8 cellular contexts compared by ENCODE assay signal in genomic region chr1:110209715-110210603, GRCh38. TPM values are rescaled to one million over a fixed set of nuclear protein-coding genes. Genes with fewer than 3 reads are reported as not detected.
DNase-seq lines count a peak whose midpoint lies in the region; ATAC-seq and TF ChIP-seq lines count a peak whose summit lies in the region.

KCNC4 (plus strand) TSS chr1:110210314; CDS start chr1:110211500, 1,186 bp downstream.

- H3K4me1 ChIP-seq in DND-41 (ENCODE audit: insufficient read depth, low read length) = peaks cover 53% of the 10 kb centered on the region
- peaks cover 27% of the 10 kb centered on the region for H3K4me1 ChIP-seq in GM23248 (ENCODE audit: insufficient read depth)
- peaks cover 14% of the 10 kb centered on the region for H3K4me1 ChIP-seq in Karpas-422 (ENCODE audit: low read length)
- no peaks in the 10 kb centered on the region for H3K4me1 ChIP-seq in SJCRH30
- H3K4me1 ChIP-seq in neuron (ENCODE audit: insufficient read depth, low read length) = peaks cover 13% of the 10 kb centered on the region
- peaks cover 35% of the 10 kb centered on the region for H3K4me1 ChIP-seq in stomach smooth muscle (ENCODE audit: control insufficient read depth, insufficient read depth, low read length)

- H3K79me2 ChIP-seq in DND-41 (ENCODE audit: insufficient read depth, low read length) (peaks cover 31% of the 10 kb centered on the region), GM23248 (ENCODE audit: insufficient read depth) (peaks cover 44% of the 10 kb centered on the region), Karpas-422 (ENCODE audit: low read length) (no peaks in the 10 kb centered on the region)

- H4K20me1 ChIP-seq in DND-41 (ENCODE audit: insufficient read depth, low read length) (peaks cover 29% of the 10 kb centered on the region), GM23248 (ENCODE audit: insufficient read depth) (0 out of 2 replicates have a peak, but pooled peaks cover 4% of the 10 kb centered on the region), Karpas-422 (ENCODE audit: insufficient read depth, low read depth, low read length) (peaks cover 6% of the 10 kb centered on the region; the same call in 1 of the 2 replicates)

- in situ Hi-C loops in GM23248 (cut with MboI) = loop anchor here (10.0 kb wide), 1 partner anchor 285 kb away; no protein-coding TSS in a partner anchor

- H3K36me3 ChIP-seq in DND-41 (ENCODE audit: insufficient read depth, low read length) (no peaks in the 10 kb centered on the region), GM23248 (ENCODE audit: low read depth) (no peaks in the 10 kb centered on the region), Karpas-422 (ENCODE audit: insufficient read depth, low read length) (no peaks in the 10 kb centered on the region), SJCRH30 (no peaks in the 10 kb centered on the region), neuron (ENCODE audit: insufficient read depth, low read length) (no peaks in the 10 kb centered on the region), stomach smooth muscle (ENCODE audit: control insufficient read depth in 2 of 2, insufficient read depth in 2 of 2, low read length in 2 of 2) (no peaks in the 10 kb centered on the region)

- peak within 1 kb of the TSS; percentile 81 for H3K9ac ChIP-seq in DND-41 (ENCODE audit: low read depth, low read length)
- peak within 1 kb of the TSS; percentile 81 for H3K9ac ChIP-seq in GM23248
- H3K9ac ChIP-seq in Karpas-422 (ENCODE audit: low read length) = peak within 1 kb of the TSS; percentile 73
- H3K9ac ChIP-seq in stomach smooth muscle (ENCODE audit: low read length in 2 of 2) = peak within 1 kb of the TSS; percentile 69 to 76

- DNase-seq in DND-41 (peak; percentile 95), GM23248 (peak; percentile 95), Karpas-422 (peak; percentile 95), SJCRH30 (peak; percentile 44 to 49), foreskin melanocyte (peak; percentile 68)
- peak; percentile 80 for DNase-seq in activated gamma-delta T cell treated with anti-CD3 and anti-CD28 coated beads, Interleukin-2, amount 50 U/mL, for 16 hours (ENCODE audit: low read depth)

- H2AFZ ChIP-seq in DND-41 (ENCODE audit: low read depth, low read length) = peak within 1 kb of the TSS; percentile 92
- H2AFZ ChIP-seq in GM23248 = peak within 1 kb of the TSS; percentile 94
- peak within 1 kb of the TSS; percentile 94 for H2AFZ ChIP-seq in Karpas-422 (ENCODE audit: low read length)
- peak within 1 kb of the TSS; percentile 81 for H2AFZ ChIP-seq in neuron (ENCODE audit: low read depth, low read length)

- TF ChIP-seq CTCF in DND-41 (IDR thresholded peaks at IDR 0.05; ENCODE audit: borderline replicate concordance, extremely low read depth, low read length, poor library complexity, severe bottlenecking) = peak; percentile 14

- H3K9me2 ChIP-seq in GM23248 (ENCODE audit: insufficient read depth) (no peaks in the 10 kb centered on the region), Karpas-422 (replicated peaks; ENCODE audit: insufficient read depth, low read length) (no peaks in the 10 kb centered on the region)

- H3K4me3 ChIP-seq in DND-41 (ENCODE audit: low read depth in 1 of 2, low read length in 2 of 2) = peak within 1 kb of the TSS; percentile 65 to 84; a peak in 3 of 4 replicates
- peak within 1 kb of the TSS; percentile 83 for H3K4me3 ChIP-seq in GM23248
- H3K4me3 ChIP-seq in Karpas-422 (ENCODE audit: low read length) = peak within 1 kb of the TSS; percentile 70
- H3K4me3 ChIP-seq in SJCRH30 = peak within 1 kb of the TSS; percentile 62
- H3K4me3 ChIP-seq in neuron (ENCODE audit: low read length) = peak within 1 kb of the TSS; percentile 44
- peak within 1 kb of the TSS; percentile 75 to 80 for H3K4me3 ChIP-seq in stomach smooth muscle (ENCODE audit: low read length in 2 of 2)

- WGBS in GM23248 (ENCODE audit: low coverage in 1 of 2, low lambda C conversion rate in 2 of 2, missing lambda C conversion rate in 2 of 2), 2 experiments = 9 to 25% methylated on average over 17 to 62 of the region's 103 CpGs

- peaks cover 13% of the 10 kb centered on the region for H3F3A ChIP-seq in GM23248 (ENCODE audit: insufficient read depth)

- H3K27me3 ChIP-seq in DND-41 (ENCODE audit: insufficient read depth, low read length, poor library complexity) (no peaks in the 10 kb centered on the region), GM23248 (replicated peaks; ENCODE audit: insufficient read depth) (no peaks in the 10 kb centered on the region), Karpas-422 (ENCODE audit: low read length) (0 out of 2 replicates have a peak, but pooled peaks cover 3% of the 10 kb centered on the region), SJCRH30 (peaks cover 11% of the 10 kb centered on the region; the same call in 1 of the 2 replicates), neuron (ENCODE audit: insufficient read depth, low read length) (peaks cover 54% of the 10 kb centered on the region), stomach smooth muscle (ENCODE audit: control insufficient read depth in 1 of 2, insufficient read depth in 2 of 2, low read length in 2 of 2) (peaks cover 0 to 7% of the 10 kb centered on the region in 2 donors)

- H3K9me3 ChIP-seq in DND-41 (ENCODE audit: insufficient read depth, low read length, severe bottlenecking) = no peaks in the 10 kb centered on the region
- no peaks in the 10 kb centered on the region for H3K9me3 ChIP-seq in GM23248 (ENCODE audit: low read depth)
- no peaks in the 10 kb centered on the region for H3K9me3 ChIP-seq in Karpas-422 (ENCODE audit: low read length)
- H3K9me3 ChIP-seq in SJCRH30 (replicated peaks) = no peaks in the 10 kb centered on the region
- H3K9me3 ChIP-seq in neuron (ENCODE audit: low read length) = no peaks in the 10 kb centered on the region
- H3K9me3 ChIP-seq in stomach smooth muscle (ENCODE audit: control insufficient read depth in 2 of 2, low read length in 2 of 2) = no peaks in the 10 kb centered on the region

- peak within 1 kb of the TSS; percentile 79 for H3K27ac ChIP-seq in DND-41 (ENCODE audit: low read length)
- H3K27ac ChIP-seq in GM23248 = peak within 1 kb of the TSS; percentile 59
- H3K27ac ChIP-seq in Karpas-422 (ENCODE audit: low read length) = no peak within 1 kb of the TSS
- no peak within 1 kb of the TSS for H3K27ac ChIP-seq in SJCRH30
- H3K27ac ChIP-seq in stomach smooth muscle (ENCODE audit: low read length) = peak within 1 kb of the TSS; percentile 66

- H3K4me2 ChIP-seq in DND-41 (ENCODE audit: insufficient read depth, low read length) = peak within 1 kb of the TSS; percentile 78
- peak within 1 kb of the TSS; percentile 80 for H3K4me2 ChIP-seq in GM23248 (ENCODE audit: unreplicated experiment)
- peak within 1 kb of the TSS; percentile 92 for H3K4me2 ChIP-seq in Karpas-422 (ENCODE audit: low read depth, low read length, poor library complexity, severe bottlenecking)

- peak; percentile 83 for ATAC-seq in DND-41 (ENCODE audit: insufficient read depth, low read depth)

RNA-seq across cellular contexts. Expression of gene KCNC4, which starts in this region (rescaled TPM):
- total RNA-seq in GM23248 (2014; rRNA removed; shearing (Covaris generic)) = 12.1 and 29.3 TPM in 2 replicates
- polyA plus RNA-seq in GM23248 (2016; fragmentation: Nextera tagmentation; extraction: Ambion mirVana) = 8.0 and 8.9 TPM in 2 replicates
- total RNA-seq in Karpas-422 (2014; rRNA removed; shearing (Covaris generic); ENCODE audit: low replicate concordance) = 1.5 and 1.6 TPM in 2 replicates
- total RNA-seq in SJCRH30 (2014; rRNA removed; shearing (Covaris generic)) = 0.61 and 0.99 TPM in 2 replicates

Comparison
In these comparisons a context has a peak if more than half of its experiments do, and no peak if none do; other contexts are left out.
1. Peak in DNase-seq and H3K4me3 ChIP-seq in SJCRH30; RNA of the gene not detected or under 1 TPM.
2. H3K27ac ChIP-seq: peak in DND-41 (single experiment), GM23248 (single experiment) and stomach smooth muscle (single experiment); none in Karpas-422 (single experiment) and SJCRH30 (single experiment).
3. Peak in every context shown above with its lines, with median percentiles within 50 percentile points of each other: DNase-seq, H2AFZ ChIP-seq, H3K4me2 ChIP-seq, H3K4me3 ChIP-seq and H3K9ac ChIP-seq.